Comparison of ENCODE assay signal across 8 cellular contexts in genomic region chr2:148552675-148553331, GRCh38.
DNase-seq lines count a peak whose midpoint lies in the region; ATAC-seq, FAIRE-seq and TF ChIP-seq lines count a peak whose summit lies in the region.

No MANE protein-coding gene starts in this region.

- H3K27me3 ChIP-seq in Loucy (ENCODE audit: insufficient read depth, low read length, poor library complexity, severe bottlenecking) (no peaks in the 10 kb centered on the region), lower lobe of right lung (ENCODE audit: low read depth) (no peaks in the 10 kb centered on the region)

- peak overlapping the region; percentile 68 for H3K9ac ChIP-seq in Loucy (ENCODE audit: low read depth, low read length, poor library complexity, severe bottlenecking)

- H3K4me3 ChIP-seq in Loucy (ENCODE audit: low read length, poor library complexity, severe bottlenecking) (peak overlapping the region; percentile 77), lower lobe of right lung (peak overlapping the region; percentile 50)

- H2AFZ ChIP-seq in Loucy (ENCODE audit: low read length), result peak overlapping the region; percentile 96

- no peaks in the 10 kb centered on the region for H3K79me2 ChIP-seq in Loucy (ENCODE audit: insufficient read depth, low read length)

- peak overlapping the region; percentile 37 for H3K27ac ChIP-seq in lower lobe of right lung

- H4K20me1 ChIP-seq in Loucy (ENCODE audit: insufficient read depth, low read length, poor library complexity, severe bottlenecking), result no peaks in the 10 kb centered on the region

- ATAC-seq in lower lobe of right lung (peak; percentile 29 to 54), HG02623 (IDR thresholded peaks at IDR 0.05; ENCODE audit: unreplicated experiment) (no peak)

- H3K4me1 ChIP-seq in Loucy (ENCODE audit: insufficient read depth, low read length, poor library complexity, severe bottlenecking) (peaks cover 33% of the 10 kb centered on the region), lower lobe of right lung (no peaks in the 10 kb centered on the region)

- no peaks in the 10 kb centered on the region for H3F3A ChIP-seq in Loucy (ENCODE audit: low read depth)

- peak; percentile 84 for FAIRE-seq in GM12891 (lab: Jason Lieb, UNC)

- H3K9me3 ChIP-seq in Loucy (ENCODE audit: insufficient read depth, low read depth, low read length) (no peaks in the 10 kb centered on the region), lower lobe of right lung (no peaks in the 10 kb centered on the region)

- peak overlapping the region; percentile 86 for H3K4me2 ChIP-seq in Loucy (ENCODE audit: low read depth, low read length, poor library complexity, severe bottlenecking)

- TF ChIP-seq CTCF in Loucy (conservative IDR thresholded peaks at IDR 0.05; ENCODE audit: low read length) (no peak), lower lobe of right lung (IDR thresholded peaks at IDR 0.05) (no peak)

- H3K36me3 ChIP-seq in Loucy (ENCODE audit: insufficient read depth, low read length), result no peaks in the 10 kb centered on the region
- no peaks in the 10 kb centered on the region for H3K36me3 ChIP-seq in lower lobe of right lung

- DNase-seq in A172 (ENCODE audit: low spot score) (peak; percentile 11), GM12891 (ENCODE audit: insufficient read length, low spot score) (no peak), lower lobe of right lung (no peak), anterior cingulate cortex (lab: John Stamatoyannopoulos, UW) (no peak)
- peak; percentile 40 to 47 for DNase-seq in activated CD4-positive, alpha-beta T cell treated with anti-CD3 and anti-CD28 coated beads for 4 hours
- no peak for DNase-seq in activated effector memory CD4-positive, alpha-beta T cell treated with anti-CD3 and anti-CD28 coated beads, Interleukin-2, amount 50 U/mL, for 16 hours

- no peaks in the 10 kb centered on the region for H3K9me2 ChIP-seq in Loucy (replicated peaks; ENCODE audit: low read depth, low read length)

- intact Hi-C loops in lower lobe of right lung (cut with DNase I), result no loop called here

- TF ChIP-seq POLR2A in GM12891 (IDR thresholded peaks at IDR 0.05; ENCODE audit: low read depth, low read length), result no peak

TF ChIP-seq in GM12891, 5 proteins besides CTCF, POLR2A, EP300 and RAD21:
- TF ChIP-seq TAF1 (IDR thresholded peaks at IDR 0.05; ENCODE audit: low read depth, low read length) (no peak), PAX5 (IDR thresholded peaks at IDR 0.05; ENCODE audit: insufficient read depth, low read length, severe bottlenecking) (no peak), POLR2AphosphoS5 (IDR thresholded peaks at IDR 0.05; ENCODE audit: low read depth, low read length) (no peak), POU2F2 (IDR thresholded peaks at IDR 0.05; ENCODE audit: low read depth, low read length) (no peak), SPI1 (IDR thresholded peaks at IDR 0.05; ENCODE audit: low read depth, low read length) (no peak)

Comparison
In these comparisons a context has a peak if more than half of its experiments do, and no peak if none do; other contexts are left out.
1. DNase-seq: peak in A172 (single experiment) and activated CD4-positive, alpha-beta T cell treated with anti-CD3 and anti-CD28 coated beads for 4 hours (2 of 2); none in GM12891 (single experiment), lower lobe of right lung (single experiment), activated effector memory CD4-positive, alpha-beta T cell treated with anti-CD3 and anti-CD28 coated beads, Interleukin-2, amount 50 U/mL, for 16 hours (single experiment) and anterior cingulate cortex (0 of 58).